9 cellular contexts compared by ENCODE assay signal in genomic region chr7:127683776-127684681, GRCh38. TPM values are rescaled to one million over a fixed set of nuclear protein-coding genes. Genes with fewer than 3 reads are reported as not detected.
DNase-seq lines count a peak whose midpoint lies in the region; ATAC-seq, FAIRE-seq and TF ChIP-seq lines count a peak whose summit lies in the region.
"Had no signal": no experiment of that assay in that cellular context is flagged by ENCODE, and none has a peak within 500 bp of the region (broad histone marks: within the 10 kb centered on the region; RNA-seq: fewer than 3 reads in every experiment).

No MANE protein-coding gene starts in this region.

- H2AFZ ChIP-seq in endothelial cell of umbilical vein (ENCODE audit: low read depth, low read length) = no peak overlapping the region

- TF ChIP-seq POLR2A in endothelial cell of umbilical vein (IDR thresholded peaks at IDR 0.05; ENCODE audit: low read depth, low read length) = no peak
- TF ChIP-seq POLR2A in Peyer's patch (IDR thresholded peaks at IDR 0.05) = no peak

- peaks cover 82% of the 10 kb centered on the region for H3K79me2 ChIP-seq in endothelial cell of umbilical vein (ENCODE audit: control insufficient read depth, insufficient read depth, low read length)

- H3K9me3 ChIP-seq in endothelial cell of umbilical vein (replicated peaks; ENCODE audit: control insufficient read depth, insufficient read depth, low read length) (no peaks in the 10 kb centered on the region), Peyer's patch (no peaks in the 10 kb centered on the region)

- CTCF ChIA-PET in endothelial cell of umbilical vein (lab: Charles Lee) = interaction anchor here (1.2 to 1.8 kb wide), 4 partner anchors 11 to 526 kb away, joined by 3 to 4 read pairs (median 4); no protein-coding TSS in a partner anchor

- intact Hi-C loops in endothelial cell of umbilical vein (cut with micrococcal nuclease) = no loop called here

- peaks cover 3 to 15% of the 10 kb centered on the region in 2 experiments for H3K36me3 ChIP-seq in endothelial cell of umbilical vein (ENCODE audit: control insufficient read depth in 2 of 2, extremely low read depth in 1 of 2, insufficient read depth in 2 of 2, low read length in 2 of 2)
- peaks cover 0 to 23% (median 0%) of the 10 kb centered on the region in 3 donors for H3K36me3 ChIP-seq in Peyer's patch

- peaks cover 25% of the 10 kb centered on the region for H3K4me1 ChIP-seq in endothelial cell of umbilical vein (ENCODE audit: control insufficient read depth, extremely low read depth, insufficient read depth, low read length)
- peaks cover 0 to 3% (median 0%) of the 10 kb centered on the region in 4 donors for H3K4me1 ChIP-seq in Peyer's patch

- H3K4me3 ChIP-seq in endothelial cell of umbilical vein (replicated peaks in 1 of 3; ENCODE audit: insufficient read depth in 1 of 3, low read depth in 1 of 3, low read length in 3 of 3) = no peak overlapping the region
- H3K4me3 ChIP-seq in Peyer's patch = no peak overlapping the region
- H3K4me3 ChIP-seq: SK-N-MC had no signal

- POLR2A ChIA-PET in endothelial cell of umbilical vein (lab: Charles Lee) = no interaction called here

- no peak overlapping the region for H3K9ac ChIP-seq in endothelial cell of umbilical vein (replicated peaks; ENCODE audit: extremely low read depth, insufficient read depth, low read length)

- FAIRE-seq in endothelial cell of umbilical vein (lab: Jason Lieb, UNC) = peak; percentile 71
- FAIRE-seq in HTR-8/SVneo (lab: Jason Lieb, UNC) = no peak

- H4K20me1 ChIP-seq in endothelial cell of umbilical vein (replicated peaks; ENCODE audit: control insufficient read depth, extremely low read depth, insufficient read depth, low read length) = peaks cover 3% of the 10 kb centered on the region

- no peaks in the 10 kb centered on the region for H3K9me1 ChIP-seq in endothelial cell of umbilical vein (replicated peaks; ENCODE audit: control insufficient read depth, extremely low read depth, insufficient read depth, low read length)

- H3K27me3 ChIP-seq in endothelial cell of umbilical vein (ENCODE audit: control insufficient read depth in 2 of 2, insufficient read depth in 2 of 2, low read length in 2 of 2) (no peaks in the 10 kb centered on the region), Peyer's patch (no peaks in the 10 kb centered on the region)

- dilution Hi-C loops in endothelial cell of umbilical vein (cut with MboI; ENCODE audit: extremely low pct_ligation_motif_present, low sequenced_read_pairs) = no loop called here

- ATAC-seq in GM21447 (IDR thresholded peaks at IDR 0.05; ENCODE audit: unreplicated experiment) = peak; percentile 77
- peak; percentile 51 for ATAC-seq in HG03457 (IDR thresholded peaks at IDR 0.05; ENCODE audit: unreplicated experiment)

- H3K27ac ChIP-seq in endothelial cell of umbilical vein (ENCODE audit: insufficient read depth, low read depth, low read length) (peak overlapping the region; percentile 21), Peyer's patch (no peak overlapping the region)
- H3K27ac ChIP-seq: SK-N-MC had no signal

- peak overlapping the region; percentile 22 for H3K4me2 ChIP-seq in endothelial cell of umbilical vein (ENCODE audit: insufficient read depth, low read length)

- peak; percentile 13 for DNase-seq in GM10266 (ENCODE audit: extremely low spot score)
- DNase-seq in endothelial cell of umbilical vein (ENCODE audit: low read depth, low spot score) = peak; percentile 51
- DNase-seq in NCI-H510A (lab: John Stamatoyannopoulos, UW) = no peak
- no peak for DNase-seq in HTR-8/SVneo (ENCODE audit: insufficient read length, low spot score)
- no peak for DNase-seq in Peyer's patch
- no peak for DNase-seq in AG20443 (ENCODE audit: low spot score)

- BruUV-seq in endothelial cell of umbilical vein (replicated peaks; lab: Mats Ljungman, UMichigan) = no TSS peak

- TF ChIP-seq CTCF in GM10266 (IDR thresholded peaks at IDR 0.05; ENCODE audit: control insufficient read depth, insufficient read depth, low read depth, missing control alignments) = no peak
- TF ChIP-seq CTCF in endothelial cell of umbilical vein (IDR thresholded peaks at IDR 0.05; ENCODE audit: extremely low read depth in 1 of 2, insufficient read depth in 1 of 2, low read depth in 1 of 2, low read length in 2 of 2) = no peak
- TF ChIP-seq CTCF in Peyer's patch (IDR thresholded peaks at IDR 0.05) = no peak

TF ChIP-seq in endothelial cell of umbilical vein, 7 proteins besides CTCF, POLR2A, EP300 and RAD21:
- TF ChIP-seq EZH2 (IDR thresholded peaks at IDR 0.05; ENCODE audit: borderline replicate concordance, low read depth, low read length, severe bottlenecking) (no peak), FOS (IDR thresholded peaks at IDR 0.05; ENCODE audit: borderline replicate concordance, insufficient read depth, low read length) (no peak), POLR2AphosphoS5 (IDR thresholded peaks at IDR 0.05; ENCODE audit: insufficient read depth, low read depth, low read length) (no peak), GATA2 (IDR thresholded peaks at IDR 0.05; ENCODE audit: insufficient read depth, insufficient read length, low read depth, low read length) (no peak), JUN (IDR thresholded peaks at IDR 0.05; ENCODE audit: borderline replicate concordance, insufficient read depth, insufficient read length, low read depth) (no peak), MYC (IDR thresholded peaks at IDR 0.05; ENCODE audit: low read depth, low read length) (no peak), MAX (IDR thresholded peaks at IDR 0.05; ENCODE audit: insufficient read depth, insufficient read length) (no peak)

RNA-seq across cellular contexts. Expression of gene SND1, which starts 32.0 kb away (rescaled TPM):
- total RNA-seq in endothelial cell of umbilical vein = 234 and 249 TPM in 2 replicates
- polyA plus RNA-seq in endothelial cell of umbilical vein = 113 and 116 TPM in 2 replicates
- 142 and 145 TPM in 2 replicates for polyA plus RNA-seq in endothelial cell of umbilical vein (2011; cell fraction: cytosol; rRNA removed)
- polyA plus RNA-seq in endothelial cell of umbilical vein (2011; cell fraction: nucleus; rRNA removed) = 150 and 152 TPM in 2 replicates
- polyA plus RNA-seq in endothelial cell of umbilical vein (2012) = 164 and 205 TPM in 2 replicates
- 269 and 273 TPM in 2 replicates for polyA minus RNA-seq in endothelial cell of umbilical vein
- 158 TPM for polyA minus RNA-seq in endothelial cell of umbilical vein (2011; cell fraction: cytosol; rRNA and poly(A)+ RNA removed)
- 216 and 269 TPM in 2 replicates for polyA minus RNA-seq in endothelial cell of umbilical vein (2011; cell fraction: nucleus; rRNA and poly(A)+ RNA removed)
- 100 to 1,000 TPM in 1 of 4 donors, 10 to 100 TPM in 3; 55.5 to 305 (median 80.1) TPM for total RNA-seq in Peyer's patch

Comparison
In these comparisons a context has a peak if more than half of its experiments do, and no peak if none do; other contexts are left out.
1. DNase-seq: peak in GM10266 (single experiment) and endothelial cell of umbilical vein (single experiment); none in NCI-H510A (single experiment), HTR-8/SVneo (single experiment), Peyer's patch (0 of 3) and AG20443 (single experiment).